27 cellular contexts compared by ENCODE assay signal in genomic region chr12:90234455-90234854, GRCh38.
DNase-seq lines count a peak whose midpoint lies in the region; ATAC-seq, FAIRE-seq and TF ChIP-seq lines count a peak whose summit lies in the region.
"Had no signal": no experiment of that assay in that cellular context is flagged by ENCODE, and none has a peak within 500 bp of the region (broad histone marks: within the 10 kb centered on the region; RNA-seq: fewer than 3 reads in every experiment).

No MANE protein-coding gene starts in this region.

- no peaks in the 10 kb centered on the region for H3K4me1 Mint-ChIP-seq in activated CD8-positive, alpha-beta memory T cell treated with anti-CD3 and anti-CD28 coated beads, Interleukin-2, amount 10 ng/mL, durations not matched to agents 7 days and 5 days
- H3K4me1 Mint-ChIP-seq in astrocyte (ENCODE audit: low read depth, unreplicated experiment): peaks cover 24% of the 10 kb centered on the region
- peaks cover 6% of the 10 kb centered on the region for H3K4me1 Mint-ChIP-seq in stimulated activated memory B cell treated with anti-CD40 and anti-IgM and Interleukin-4, amounts not matched to agents 10 μg/mL and 1 μg/mL and 100 μg/mL, for 72 hours

- no peak for FAIRE-seq in astrocyte (lab: Jason Lieb, UNC)
- FAIRE-seq: A204.1, colon, GM12892 had no signal

- H3K9ac ChIP-seq in astrocyte (ENCODE audit: low read length): no peak overlapping the region
- H3K9ac ChIP-seq: BLaER1 treated with 17β-estradiol and CSF1 and Interleukin-3, amounts not matched to agents 10 nM and 100 nM had no signal

- no peaks in the 10 kb centered on the region for H3K9me3 ChIP-seq in astrocyte (ENCODE audit: insufficient read depth, low read depth, low read length)
- H3K9me3 ChIP-seq: ascending aorta, gastroesophageal sphincter, suprapubic skin had no signal

- H3K27me3 ChIP-seq in astrocyte (ENCODE audit: insufficient read depth, low read length): no peaks in the 10 kb centered on the region
- H3K27me3 ChIP-seq: ascending aorta; BLaER1 treated with 17β-estradiol and CSF1 and Interleukin-3, amounts not matched to agents 10 nM and 100 nM; gastroesophageal sphincter; suprapubic skin had no signal

- no peak overlapping the region for H3K4me3 ChIP-seq in astrocyte (ENCODE audit: insufficient read depth, low read depth, low read length)
- H3K4me3 ChIP-seq: ascending aorta; BLaER1 treated with 17β-estradiol and CSF1 and Interleukin-3, amounts not matched to agents 10 nM and 100 nM; gastroesophageal sphincter; suprapubic skin had no signal

- no peak for DNase-seq in activated CD8-positive, alpha-beta memory T cell treated with anti-CD3 and anti-CD28 coated beads, Interleukin-2, amount 10 ng/mL, durations not matched to agents 7 days and 5 days
- no peak for DNase-seq in activated CD8-positive, alpha-beta memory T cell treated with anti-CD3 and anti-CD28 coated beads for 24 hours
- DNase-seq in astrocyte (ENCODE audit: low read depth) (peak; percentile 15), fibroblast of peridontal ligament (ENCODE audit: extremely low read depth) (peak; percentile 35), NCI-H524 treated with DMSO at 0.1 percent for 48 hours (lab: John Stamatoyannopoulos, UW) (no peak)
- no peak for DNase-seq in stimulated activated CD4-positive, alpha-beta T cell treated with anti-CD3 and anti-CD28 coated beads, Interleukin-4, amount 100 ng/mL, for 24 hours
- DNase-seq: activated CD4-positive, alpha-beta T cell treated with anti-CD3 and anti-CD28 coated beads, Interleukin-2, amount 50 U/mL, for 4 hours; activated naive CD4-positive, alpha-beta T cell; activated T-cell treated with anti-CD3 and anti-CD28 coated beads for 4 hours; DMS153; MV-4-11; NCI-H1930; NCI-H510A; retina had no signal

- H4K20me1 ChIP-seq in astrocyte (ENCODE audit: insufficient read depth, low read length): no peaks in the 10 kb centered on the region
- H4K20me1 ChIP-seq: BLaER1 treated with 17β-estradiol and CSF1 and Interleukin-3, amounts not matched to agents 10 nM and 100 nM had no signal

- peaks cover 6% of the 10 kb centered on the region for H3K4me1 ChIP-seq in astrocyte (ENCODE audit: insufficient read depth, low read length)
- H3K4me1 ChIP-seq: ascending aorta, gastroesophageal sphincter had no signal

- H3K27me3 Mint-ChIP-seq in activated CD8-positive, alpha-beta memory T cell treated with anti-CD3 and anti-CD28 coated beads, Interleukin-2, amount 10 ng/mL, durations not matched to agents 7 days and 5 days: peaks cover 7% of the 10 kb centered on the region
- no peaks in the 10 kb centered on the region for H3K27me3 Mint-ChIP-seq in astrocyte (ENCODE audit: low read depth, unreplicated experiment)
- H3K27me3 Mint-ChIP-seq in stimulated activated memory B cell treated with anti-CD40 and anti-IgM and Interleukin-4, amounts not matched to agents 10 μg/mL and 1 μg/mL and 100 μg/mL, for 72 hours: peaks cover 8% of the 10 kb centered on the region

- no peak overlapping the region for H3K27ac ChIP-seq in astrocyte (ENCODE audit: low read depth, low read length)
- H3K27ac ChIP-seq: ascending aorta, gastroesophageal sphincter, VCaP had no signal

- H3K4me2 ChIP-seq in astrocyte (ENCODE audit: low read length): no peak overlapping the region

- H2AFZ ChIP-seq in astrocyte (ENCODE audit: low read depth, low read length): no peak overlapping the region

- no peaks in the 10 kb centered on the region for H3K9me3 Mint-ChIP-seq in activated CD8-positive, alpha-beta memory T cell treated with anti-CD3 and anti-CD28 coated beads, Interleukin-2, amount 10 ng/mL, durations not matched to agents 7 days and 5 days (ENCODE audit: low read depth)
- peaks cover 5% of the 10 kb centered on the region for H3K9me3 Mint-ChIP-seq in astrocyte (ENCODE audit: unreplicated experiment)
- peaks cover 2% of the 10 kb centered on the region for H3K9me3 Mint-ChIP-seq in stimulated activated memory B cell treated with anti-CD40 and anti-IgM and Interleukin-4, amounts not matched to agents 10 μg/mL and 1 μg/mL and 100 μg/mL, for 72 hours

- H3K36me3 Mint-ChIP-seq in activated CD8-positive, alpha-beta memory T cell treated with anti-CD3 and anti-CD28 coated beads, Interleukin-2, amount 10 ng/mL, durations not matched to agents 7 days and 5 days: no peaks in the 10 kb centered on the region
- H3K36me3 Mint-ChIP-seq in astrocyte (ENCODE audit: low read depth, unreplicated experiment): no peaks in the 10 kb centered on the region
- H3K36me3 Mint-ChIP-seq in stimulated activated memory B cell treated with anti-CD40 and anti-IgM and Interleukin-4, amounts not matched to agents 10 μg/mL and 1 μg/mL and 100 μg/mL, for 72 hours: no peaks in the 10 kb centered on the region

- H3K79me2 ChIP-seq in astrocyte (ENCODE audit: insufficient read depth, low read length): no peaks in the 10 kb centered on the region

- H3K27ac Mint-ChIP-seq in activated CD8-positive, alpha-beta memory T cell treated with anti-CD3 and anti-CD28 coated beads, Interleukin-2, amount 10 ng/mL, durations not matched to agents 7 days and 5 days: peak overlapping the region; percentile 1
- peak overlapping the region; percentile 91 for H3K27ac Mint-ChIP-seq in astrocyte (ENCODE audit: unreplicated experiment)
- peak overlapping the region; percentile 28 for H3K27ac Mint-ChIP-seq in stimulated activated memory B cell treated with anti-CD40 and anti-IgM and Interleukin-4, amounts not matched to agents 10 μg/mL and 1 μg/mL and 100 μg/mL, for 72 hours

- no peak for TF ChIP-seq CTCF in astrocyte (IDR thresholded peaks at IDR 0.05; ENCODE audit: insufficient read depth, low read depth, low read length)

- H3K36me3 ChIP-seq in astrocyte (ENCODE audit: insufficient read depth, low read length): no peaks in the 10 kb centered on the region
- H3K36me3 ChIP-seq: ascending aorta; BLaER1 treated with 17β-estradiol and CSF1 and Interleukin-3, amounts not matched to agents 10 nM and 100 nM; gastroesophageal sphincter; suprapubic skin had no signal

- no peak overlapping the region for H3K4me3 Mint-ChIP-seq in activated CD8-positive, alpha-beta memory T cell treated with anti-CD3 and anti-CD28 coated beads, Interleukin-2, amount 10 ng/mL, durations not matched to agents 7 days and 5 days
- H3K4me3 Mint-ChIP-seq in astrocyte (ENCODE audit: unreplicated experiment): no peak overlapping the region
- no peak overlapping the region for H3K4me3 Mint-ChIP-seq in stimulated activated memory B cell treated with anti-CD40 and anti-IgM and Interleukin-4, amounts not matched to agents 10 μg/mL and 1 μg/mL and 100 μg/mL, for 72 hours

- CTCF ChIA-PET in activated CD8-positive, alpha-beta memory T cell treated with anti-CD3 and anti-CD28 coated beads, Interleukin-2, amount 10 ng/mL, durations not matched to agents 7 days and 5 days (lab: Charles Lee): no interaction called here

- no peak for ATAC-seq in activated CD8-positive, alpha-beta memory T cell treated with anti-CD3 and anti-CD28 coated beads, Interleukin-2, amount 10 ng/mL, durations not matched to agents 7 days and 5 days
- no peak for ATAC-seq in stimulated activated memory B cell treated with anti-CD40 and anti-IgM and Interleukin-4, amounts not matched to agents 10 μg/mL and 1 μg/mL and 100 μg/mL, for 72 hours
- no peak for ATAC-seq in SK-N-SH treated with all-trans-retinoic acid at 6 μM for 48 hours
- ATAC-seq: gastroesophageal sphincter, HCT116, left lobe of liver, Right ventricle myocardium inferior had no signal

TF ChIP-seq in SK-N-SH treated with all-trans-retinoic acid at 6 μM for 48 hours, 23 proteins besides CTCF, POLR2A, EP300 and RAD21 (continues in another document):
- TF ChIP-seq ISL1 (CRISPR knock-in tag; IDR thresholded peaks at IDR 0.05): no peak
- TF ChIP-seq TCF4 (CRISPR knock-in tag; IDR thresholded peaks at IDR 0.05; ENCODE audit: borderline replicate concordance): no peak
- TF ChIP-seq ZC3H10 (CRISPR knock-in tag; IDR thresholded peaks at IDR 0.05): no peak
- no peak for TF ChIP-seq CSRNP3 (CRISPR knock-in tag; IDR thresholded peaks at IDR 0.05)
- TF ChIP-seq TSHZ2 (CRISPR knock-in tag; IDR thresholded peaks at IDR 0.05): no peak

Comparison
In these comparisons a context has a peak if more than half of its experiments do, and no peak if none do; other contexts are left out.
1. DNase-seq: peak in astrocyte (single experiment) and fibroblast of peridontal ligament (single experiment); none in activated CD8-positive, alpha-beta memory T cell treated with anti-CD3 and anti-CD28 coated beads, Interleukin-2, amount 10 ng/mL, durations not matched to agents 7 days and 5 days (single experiment), activated CD8-positive, alpha-beta memory T cell treated with anti-CD3 and anti-CD28 coated beads for 24 hours (single experiment), NCI-H524 treated with DMSO at 0.1 percent for 48 hours (single experiment) and stimulated activated CD4-positive, alpha-beta T cell treated with anti-CD3 and anti-CD28 coated beads, Interleukin-4, amount 100 ng/mL, for 24 hours (single experiment).
2. H3K27ac Mint-ChIP-seq: peak in every context shown above with its lines; median percentile 91 in astrocyte; 28 in stimulated activated memory B cell treated with anti-CD40 and anti-IgM and Interleukin-4, amounts not matched to agents 10 μg/mL and 1 μg/mL and 100 μg/mL, for 72 hours; 1 in activated CD8-positive, alpha-beta memory T cell treated with anti-CD3 and anti-CD28 coated beads, Interleukin-2, amount 10 ng/mL, durations not matched to agents 7 days and 5 days.